In genomic region chr3:182811269-182811596, GRCh38 we compare ENCODE assay signal across 1 cellular context.
A peak's percentile ranks its signal among the peaks of the same experiment; 100 is the strongest.
TF ChIP-seq lines count a peak whose summit lies in the region.

No MANE protein-coding gene starts in this region.

TF ChIP-seq in GM12878, 131 proteins besides CTCF, POLR2A, EP300 and RAD21 (continued from another document):
- TF ChIP-seq BCLAF1 (IDR thresholded peaks at IDR 0.05) (no peak), E2F8 (IDR thresholded peaks at IDR 0.05; ENCODE audit: low read depth, partially characterized antibody) (no peak), JUNB (IDR thresholded peaks at IDR 0.05) (peak; percentile 2; the same call in 1 of the 2 replicates), SMAD1 (IDR thresholded peaks at IDR 0.05; ENCODE audit: low read depth, partially characterized antibody) (no peak), CUX1 (IDR thresholded peaks at IDR 0.05; ENCODE audit: insufficient replicate concordance, low read depth, low read length) (no peak), ATF2 (IDR thresholded peaks at IDR 0.05; ENCODE audit: low read length) (no peak)
TF ChIP-seq in GM12878: peak in this region for 1.
